Comparison of ENCODE assay signal across 23 cellular contexts in the genomic region with DNA sequence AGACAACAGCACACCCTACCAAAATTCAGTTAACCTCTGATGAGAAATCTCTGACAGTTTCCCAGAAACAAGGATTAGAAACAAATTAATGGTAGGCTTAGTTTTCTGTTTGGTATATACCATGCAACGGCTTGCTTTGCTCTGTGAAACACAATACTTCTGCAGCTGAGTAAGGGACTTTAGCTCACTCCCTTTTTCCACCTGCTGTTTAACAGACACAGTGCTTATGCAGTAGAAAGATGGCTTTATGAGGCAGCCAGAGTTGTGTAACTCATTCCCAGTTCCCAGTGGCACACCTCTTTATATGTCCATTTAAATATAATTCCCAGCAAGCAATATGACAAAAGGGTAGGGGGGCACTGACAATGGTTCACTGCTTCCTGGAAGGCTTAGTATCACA.
"Had no signal": no experiment of that assay in that cellular context is flagged by ENCODE, and none has a peak within 500 bp of the region (broad histone marks: within the 10 kb centered on the region; RNA-seq: fewer than 3 reads in every experiment).

No MANE protein-coding gene starts in this region.

- H3K27me3 ChIP-seq: left lung, right atrium auricular region, thyroid gland had no signal

- H3K4me3 Mint-ChIP-seq: activated CD4-positive, alpha-beta T cell treated with anti-CD3 and anti-CD28 coated beads, Interleukin-2, amount 10 ng/mL, durations not matched to agents 24 days and 14 days; activated CD8-positive, alpha-beta T cell treated with anti-CD3 and anti-CD28 coated beads, Interleukin-2, amount 10 ng/mL, durations not matched to agents 7 days and 5 days; activated naive CD8-positive, alpha-beta T cell; activated T-cell treated with anti-CD3 and anti-CD28 coated beads, Interleukin-2, amount 50 U/mL, for 72 hours; central memory CD8-positive, alpha-beta T cell; naive thymus-derived CD4-positive, alpha-beta T cell; stimulated activated naive B cell treated with anti-CD40 and anti-IgM and Interleukin-4, amounts not matched to agents 10 μg/mL and 1 μg/mL and 100 μg/mL, for 72 hours had no signal

- H3K4me3 ChIP-seq: coronary artery, left lung, right atrium auricular region, skin epidermis, thyroid gland had no signal

- H3K27me3 Mint-ChIP-seq: activated CD4-positive, alpha-beta T cell treated with anti-CD3 and anti-CD28 coated beads, Interleukin-2, amount 10 ng/mL, durations not matched to agents 24 days and 14 days; activated naive CD8-positive, alpha-beta T cell; central memory CD8-positive, alpha-beta T cell; naive thymus-derived CD4-positive, alpha-beta T cell; progenitor cell of endocrine pancreas; stimulated activated naive B cell treated with anti-CD40 and anti-IgM and Interleukin-4, amounts not matched to agents 10 μg/mL and 1 μg/mL and 100 μg/mL, for 72 hours had no signal

- DNase-seq: activated CD4-positive, alpha-beta T cell treated with anti-CD3 and anti-CD28 coated beads, Interleukin-2, amount 10 ng/mL, durations not matched to agents 24 days and 14 days; activated CD4-positive, CD25-positive, alpha-beta regulatory T cell; activated CD8-positive, alpha-beta memory T cell treated with anti-CD3 and anti-CD28 coated beads, Interleukin-2, amount 50 U/mL, for 48 hours; activated CD8-positive, alpha-beta T cell treated with anti-CD3 and anti-CD28 coated beads, Interleukin-2, amount 10 ng/mL, durations not matched to agents 7 days and 5 days; activated gamma-delta T cell; activated T-cell treated with anti-CD3 and anti-CD28 coated beads, Interleukin-2, amount 50 U/mL, for 72 hours; amniotic stem cell; islet precursor cell; left lung; mammary epithelial cell; naive thymus-derived CD4-positive, alpha-beta T cell; occipital lobe; stimulated activated CD4-positive, alpha-beta T cell treated with anti-CD3 and anti-CD28 coated beads, Interleukin-15, amount 100 ng/mL, for 24 hours; stimulated activated CD4-positive, alpha-beta T cell treated with anti-CD3 and anti-CD28 coated beads, Interleukin-4, amount 100 ng/mL, for 1 hour; stimulated activated naive B cell treated with anti-CD40 and anti-IgM and Interleukin-4, amounts not matched to agents 10 μg/mL and 1 μg/mL and 100 μg/mL, for 72 hours; thyroid gland had no signal

- H3K27ac ChIP-seq: coronary artery, left lung, right atrium auricular region, skin epidermis, thyroid gland had no signal

- H3K27ac Mint-ChIP-seq: activated CD4-positive, alpha-beta T cell treated with anti-CD3 and anti-CD28 coated beads, Interleukin-2, amount 10 ng/mL, durations not matched to agents 24 days and 14 days; activated CD8-positive, alpha-beta T cell treated with anti-CD3 and anti-CD28 coated beads, Interleukin-2, amount 10 ng/mL, durations not matched to agents 7 days and 5 days; activated naive CD8-positive, alpha-beta T cell; naive thymus-derived CD4-positive, alpha-beta T cell; progenitor cell of endocrine pancreas; stimulated activated naive B cell treated with anti-CD40 and anti-IgM and Interleukin-4, amounts not matched to agents 10 μg/mL and 1 μg/mL and 100 μg/mL, for 72 hours had no signal

- H3K36me3 ChIP-seq: left lung, right atrium auricular region, thyroid gland had no signal

- ATAC-seq: activated CD8-positive, alpha-beta T cell treated with anti-CD3 and anti-CD28 coated beads, Interleukin-2, amount 10 ng/mL, durations not matched to agents 7 days and 5 days; activated T-cell treated with anti-CD3 and anti-CD28 coated beads, Interleukin-2, amount 50 U/mL, for 72 hours; esophagus mucosa; left lung; naive thymus-derived CD4-positive, alpha-beta T cell; stimulated activated naive B cell treated with anti-CD40 and anti-IgM and Interleukin-4, amounts not matched to agents 10 μg/mL and 1 μg/mL and 100 μg/mL, for 72 hours had no signal

- H3K9me3 ChIP-seq: left lung, right atrium auricular region, thyroid gland had no signal

- H3K4me1 Mint-ChIP-seq: activated CD4-positive, alpha-beta T cell treated with anti-CD3 and anti-CD28 coated beads, Interleukin-2, amount 10 ng/mL, durations not matched to agents 24 days and 14 days; central memory CD8-positive, alpha-beta T cell; stimulated activated naive B cell treated with anti-CD40 and anti-IgM and Interleukin-4, amounts not matched to agents 10 μg/mL and 1 μg/mL and 100 μg/mL, for 72 hours had no signal

- H3K4me1 ChIP-seq: left lung, right atrium auricular region, thyroid gland had no signal
